ENCODE assay signal across 23 cellular contexts in genomic region chr10:97050959-97051496, GRCh38.
"Had no signal": no experiment of that assay in that cellular context is flagged by ENCODE, and none has a peak within 500 bp of the region (broad histone marks: within the 10 kb centered on the region; RNA-seq: fewer than 3 reads in every experiment).

No MANE protein-coding gene starts in this region.

- DNase-seq: cortex of kidney; effector memory CD8-positive, alpha-beta T cell; erythroblast; esophagus squamous epithelium; foreskin melanocyte; immature natural killer cell; islet precursor cell; sigmoid colon; stimulated activated CD4-positive, alpha-beta T cell treated with anti-CD3 and anti-CD28 coated beads, Interleukin-2, amount 100 ng/mL, for 24 hours; stimulated activated CD4-positive, alpha-beta T cell treated with anti-CD3 and anti-CD28 coated beads, Interleukin-4, amount 100 ng/mL, for 24 hours; transverse colon had no signal

- H3K79me2 ChIP-seq: parathyroid adenoma had no signal

- H3K36me3 ChIP-seq: esophagus squamous epithelium, neural progenitor cell, sigmoid colon, suprapubic skin, transverse colon, vagina had no signal

- H3K9me3 Mint-ChIP-seq: effector memory CD8-positive, alpha-beta T cell; memory B cell; nephron; neural progenitor cell; stimulated activated naive CD8-positive, alpha-beta T cell treated with anti-CD3 and anti-CD28 coated beads, Interleukin-15, Interleukin-2, amounts not matched to agents 100 ng/mL and 50 ng/mL, for 24 hours had no signal

- H3K36me3 Mint-ChIP-seq: neural progenitor cell; stimulated activated memory B cell treated with anti-CD40 and anti-IgM and Interleukin-4, amounts not matched to agents 10 μg/mL and 1 μg/mL and 100 μg/mL, for 72 hours had no signal

- H3K27me3 ChIP-seq: neural progenitor cell, sigmoid colon, vagina had no signal

- H3K4me2 ChIP-seq: neural progenitor cell had no signal

- H3K4me1 Mint-ChIP-seq: immature natural killer cell had no signal

- H3K27ac ChIP-seq: esophagus squamous epithelium, neural progenitor cell, parathyroid adenoma, sigmoid colon, suprapubic skin, transverse colon, vagina had no signal

- H3K27ac Mint-ChIP-seq: effector memory CD8-positive, alpha-beta T cell; immature natural killer cell; memory B cell; nephron; neural progenitor cell; progenitor cell of endocrine pancreas; stimulated activated memory B cell treated with anti-CD40 and anti-IgM and Interleukin-4, amounts not matched to agents 10 μg/mL and 1 μg/mL and 100 μg/mL, for 72 hours; stimulated activated naive CD8-positive, alpha-beta T cell treated with anti-CD3 and anti-CD28 coated beads, Interleukin-15, Interleukin-2, amounts not matched to agents 100 ng/mL and 50 ng/mL, for 24 hours had no signal

- H3K27me3 Mint-ChIP-seq: progenitor cell of endocrine pancreas; stimulated activated memory B cell treated with anti-CD40 and anti-IgM and Interleukin-4, amounts not matched to agents 10 μg/mL and 1 μg/mL and 100 μg/mL, for 72 hours had no signal

- H3K9me3 ChIP-seq: esophagus squamous epithelium, sigmoid colon, suprapubic skin, transverse colon, vagina had no signal

- H3K4me3 ChIP-seq: esophagus squamous epithelium, lung, neural progenitor cell, sigmoid colon, suprapubic skin, transverse colon, vagina had no signal

- H3K4me1 ChIP-seq: neural progenitor cell, parathyroid adenoma, sigmoid colon, suprapubic skin, transverse colon, vagina had no signal

- H3K4me3 Mint-ChIP-seq: effector memory CD8-positive, alpha-beta T cell; immature natural killer cell; memory B cell; nephron; stimulated activated memory B cell treated with anti-CD40 and anti-IgM and Interleukin-4, amounts not matched to agents 10 μg/mL and 1 μg/mL and 100 μg/mL, for 72 hours; stimulated activated naive CD8-positive, alpha-beta T cell treated with anti-CD3 and anti-CD28 coated beads, Interleukin-15, Interleukin-2, amounts not matched to agents 100 ng/mL and 50 ng/mL, for 24 hours had no signal

- H2AFZ ChIP-seq: neural progenitor cell, parathyroid adenoma had no signal

- ATAC-seq: effector memory CD8-positive, alpha-beta T cell; left lobe of liver had no signal

- FAIRE-seq: endometrium had no signal
